8 cellular contexts compared by ENCODE assay signal in the genomic region with DNA sequence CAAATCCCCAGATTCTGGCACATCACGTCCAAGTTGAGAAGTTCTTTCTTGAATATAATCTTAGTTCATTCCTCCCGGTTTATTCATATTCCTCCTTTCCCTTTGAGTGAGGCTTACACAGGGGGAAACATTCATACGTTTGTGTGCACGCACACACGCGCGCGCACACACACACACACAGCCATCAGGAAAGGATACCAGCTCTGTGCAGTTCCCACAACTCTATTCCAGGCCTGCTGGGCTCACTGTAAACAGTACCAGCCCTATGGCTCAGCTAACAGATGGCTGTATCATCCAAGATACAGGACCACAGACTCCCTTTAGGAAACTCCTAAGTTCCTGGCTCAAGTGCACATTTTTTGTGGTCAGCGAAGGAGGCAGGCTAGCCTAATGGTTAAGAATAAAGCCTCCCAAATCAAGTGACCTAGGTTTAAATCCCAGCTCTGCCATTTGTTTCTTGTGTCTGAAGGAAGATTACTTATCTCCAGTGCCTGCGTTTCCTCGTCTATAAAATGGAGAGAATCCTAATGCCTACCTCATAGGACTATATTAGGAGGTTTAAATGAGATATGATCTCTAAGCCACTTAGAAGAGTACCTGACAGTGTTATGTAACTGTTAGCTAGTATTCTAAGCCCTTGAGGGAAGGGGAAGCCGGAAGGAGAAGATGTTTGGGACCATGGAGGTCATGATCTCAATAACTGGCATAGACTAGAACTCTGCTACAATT. TPM values are rescaled to one million over a fixed set of nuclear protein-coding genes. Genes with fewer than 3 reads are reported as not detected.
DNase-seq lines count a peak whose midpoint lies in the region; ATAC-seq and TF ChIP-seq lines count a peak whose summit lies in the region.
"Had no signal": no experiment of that assay in that cellular context is flagged by ENCODE, and none has a peak within 500 bp of the region (broad histone marks: within the 10 kb centered on the region; RNA-seq: fewer than 3 reads in every experiment).

No MANE protein-coding gene starts in this region.

- DNase-seq in activated T-helper 1 cell treated with anti-CD3 and anti-CD28 coated beads, Interleukin-12 subunit alpha, Interleukin-12 subunit beta, Interleukin-2, Interleukin-4 antibody, amounts not matched to agents 30 ng/mL and 10 ng/mL and 1 ng/mL, durations not matched to agents 14 hours and 24 hours and 36 hours (ENCODE audit: low spot score), result no peak
- DNase-seq in hepatocyte (ENCODE audit: low spot score) (peak; percentile 37), HPDE6-E6E7 (ENCODE audit: extremely low spot score) (no peak), ACHN (no peak), MV-4-11 (lab: John Stamatoyannopoulos, UW) (no peak)

- no peaks in the 10 kb centered on the region for H4K20me1 ChIP-seq in hepatocyte (ENCODE audit: insufficient read depth, poor library complexity, severe bottlenecking)

- ATAC-seq in stimulated activated memory B cell treated with anti-CD40 and anti-IgM and Interleukin-4, amounts not matched to agents 10 μg/mL and 1 μg/mL and 100 μg/mL, for 72 hours, result no peak

- H3K36me3 ChIP-seq in KOPT-K1 (ENCODE audit: insufficient read depth, low read length) (no peaks in the 10 kb centered on the region), hepatocyte (replicated peaks; ENCODE audit: insufficient read depth, low read depth) (no peaks in the 10 kb centered on the region)

- H3K4me3 ChIP-seq in hepatocyte, result no peak overlapping the region

- peak overlapping the region; percentile 93 for H3K27ac ChIP-seq in KOPT-K1 (ENCODE audit: low read depth, low read length, poor library complexity, severe bottlenecking)
- peak overlapping the region; percentile 92 for H3K27ac ChIP-seq in hepatocyte
- H3K27ac ChIP-seq: foreskin keratinocyte had no signal

- H3K9me2 ChIP-seq in hepatocyte (replicated peaks; ENCODE audit: insufficient read depth), result no peaks in the 10 kb centered on the region

- in situ Hi-C loops in ACHN (cut with HindIII; ENCODE audit: low pct_ligation_motif_present, low pct_unique_long_range_greater_than_20kb, low sequenced_read_pairs), result no loop called here

- no peaks in the 10 kb centered on the region for H3K27me3 ChIP-seq in hepatocyte
- H3K27me3 ChIP-seq: foreskin keratinocyte had no signal

- H3K4me1 ChIP-seq in hepatocyte (ENCODE audit: insufficient read depth), result peaks cover 55% of the 10 kb centered on the region

- no peaks in the 10 kb centered on the region for H3K27me3 Mint-ChIP-seq in activated T-helper 1 cell treated with anti-CD3 and anti-CD28 coated beads, Interleukin-12 subunit alpha, Interleukin-12 subunit beta, Interleukin-2, Interleukin-4 antibody, amounts not matched to agents 30 ng/mL and 10 ng/mL and 1 ng/mL, durations not matched to agents 14 hours and 24 hours and 36 hours (ENCODE audit: insufficient read depth)
- no peaks in the 10 kb centered on the region for H3K27me3 Mint-ChIP-seq in stimulated activated memory B cell treated with anti-CD40 and anti-IgM and Interleukin-4, amounts not matched to agents 10 μg/mL and 1 μg/mL and 100 μg/mL, for 72 hours

- peaks cover 80% of the 10 kb centered on the region for H3K4me1 Mint-ChIP-seq in activated T-helper 1 cell treated with anti-CD3 and anti-CD28 coated beads, Interleukin-12 subunit alpha, Interleukin-12 subunit beta, Interleukin-2, Interleukin-4 antibody, amounts not matched to agents 30 ng/mL and 10 ng/mL and 1 ng/mL, durations not matched to agents 14 hours and 24 hours and 36 hours (ENCODE audit: low read depth)
- H3K4me1 Mint-ChIP-seq in stimulated activated memory B cell treated with anti-CD40 and anti-IgM and Interleukin-4, amounts not matched to agents 10 μg/mL and 1 μg/mL and 100 μg/mL, for 72 hours, result peaks cover 77% of the 10 kb centered on the region

- peak overlapping the region; percentile 93 for H3K4me3 Mint-ChIP-seq in activated T-helper 1 cell treated with anti-CD3 and anti-CD28 coated beads, Interleukin-12 subunit alpha, Interleukin-12 subunit beta, Interleukin-2, Interleukin-4 antibody, amounts not matched to agents 30 ng/mL and 10 ng/mL and 1 ng/mL, durations not matched to agents 14 hours and 24 hours and 36 hours
- H3K4me3 Mint-ChIP-seq in stimulated activated memory B cell treated with anti-CD40 and anti-IgM and Interleukin-4, amounts not matched to agents 10 μg/mL and 1 μg/mL and 100 μg/mL, for 72 hours, result peak overlapping the region; percentile 99

- H3K36me3 Mint-ChIP-seq in activated T-helper 1 cell treated with anti-CD3 and anti-CD28 coated beads, Interleukin-12 subunit alpha, Interleukin-12 subunit beta, Interleukin-2, Interleukin-4 antibody, amounts not matched to agents 30 ng/mL and 10 ng/mL and 1 ng/mL, durations not matched to agents 14 hours and 24 hours and 36 hours (ENCODE audit: low read depth), result peaks cover 11% of the 10 kb centered on the region
- H3K36me3 Mint-ChIP-seq in stimulated activated memory B cell treated with anti-CD40 and anti-IgM and Interleukin-4, amounts not matched to agents 10 μg/mL and 1 μg/mL and 100 μg/mL, for 72 hours, result no peaks in the 10 kb centered on the region

- intact Hi-C loops in activated T-helper 1 cell treated with anti-CD3 and anti-CD28 coated beads, Interleukin-12 subunit alpha, Interleukin-12 subunit beta, Interleukin-2, Interleukin-4 antibody, amounts not matched to agents 30 ng/mL and 10 ng/mL and 1 ng/mL, durations not matched to agents 14 hours and 24 hours and 36 hours (cut with micrococcal nuclease), result no loop called here

- H3K27ac Mint-ChIP-seq in activated T-helper 1 cell treated with anti-CD3 and anti-CD28 coated beads, Interleukin-12 subunit alpha, Interleukin-12 subunit beta, Interleukin-2, Interleukin-4 antibody, amounts not matched to agents 30 ng/mL and 10 ng/mL and 1 ng/mL, durations not matched to agents 14 hours and 24 hours and 36 hours, result peak overlapping the region; percentile 85
- peak overlapping the region; percentile 97 for H3K27ac Mint-ChIP-seq in stimulated activated memory B cell treated with anti-CD40 and anti-IgM and Interleukin-4, amounts not matched to agents 10 μg/mL and 1 μg/mL and 100 μg/mL, for 72 hours

- H3K9me3 ChIP-seq in KOPT-K1 (ENCODE audit: insufficient read depth, low read length, poor library complexity, severe bottlenecking), result no peaks in the 10 kb centered on the region
- H3K9me3 ChIP-seq in hepatocyte (ENCODE audit: low read depth), result no peaks in the 10 kb centered on the region

- H3K79me2 ChIP-seq in hepatocyte, result peaks cover 32% of the 10 kb centered on the region

- no peak for TF ChIP-seq CTCF in hepatocyte (IDR thresholded peaks at IDR 0.05; ENCODE audit: poor library complexity)

- H2AFZ ChIP-seq in hepatocyte, result no peak overlapping the region

- 59% methylated on average over 12 of the region's 12 CpGs for WGBS in hepatocyte (ENCODE audit: low lambda C conversion rate, missing lambda C conversion rate)

- H3K4me2 ChIP-seq in hepatocyte, result peak overlapping the region; percentile 93

- no peaks in the 10 kb centered on the region for H3K9me3 Mint-ChIP-seq in activated T-helper 1 cell treated with anti-CD3 and anti-CD28 coated beads, Interleukin-12 subunit alpha, Interleukin-12 subunit beta, Interleukin-2, Interleukin-4 antibody, amounts not matched to agents 30 ng/mL and 10 ng/mL and 1 ng/mL, durations not matched to agents 14 hours and 24 hours and 36 hours
- no peaks in the 10 kb centered on the region for H3K9me3 Mint-ChIP-seq in stimulated activated memory B cell treated with anti-CD40 and anti-IgM and Interleukin-4, amounts not matched to agents 10 μg/mL and 1 μg/mL and 100 μg/mL, for 72 hours

RNA-seq across cellular contexts. Expression of gene TAF8, which starts 3.7 kb away (rescaled TPM):
- 36.7 and 38.3 TPM in 2 replicates for total RNA-seq in activated T-helper 1 cell treated with anti-CD3 and anti-CD28 coated beads, Interleukin-12 subunit alpha, Interleukin-12 subunit beta, Interleukin-2, Interleukin-4 antibody, amounts not matched to agents 30 ng/mL and 10 ng/mL and 1 ng/mL, durations not matched to agents 14 hours and 24 hours and 36 hours
- total RNA-seq in hepatocyte, result 16.7 and 25.1 TPM in 2 replicates
- 12.6 and 14.0 TPM in 2 replicates for polyA plus RNA-seq in hepatocyte
